In genomic region chr1:85276290-85277026, GRCh38 we compare ENCODE assay signal across 8 cellular contexts.
DNase-seq lines count a peak whose midpoint lies in the region; ATAC-seq lines count a peak whose summit lies in the region.

BCL10 (minus strand) TSS chr1:85276632; CDS start chr1:85276352, 280 bp downstream.

- ATAC-seq in GM19372 (IDR thresholded peaks at IDR 0.05; ENCODE audit: low read depth, unreplicated experiment): peak; percentile 95
- peak; percentile 94 for ATAC-seq in HG03558 (IDR thresholded peaks at IDR 0.05; ENCODE audit: extremely low read depth, unreplicated experiment)

- DNase-seq in C1 segment of cervical spinal cord (lab: John Stamatoyannopoulos, UW) (peak; percentile 70 to 99 (median 95)), NCI-H748 treated with DMSO at 0.1 percent for 48 hours (lab: John Stamatoyannopoulos, UW) (peak; percentile 98), dedifferentiated amniotic fluid mesenchymal stem cell (ENCODE audit: extremely low spot score) (peak; percentile 98), left kidney (ENCODE audit: low read depth, low spot score) (peak; percentile 99)
- peak; percentile 92 to 94 for DNase-seq in activated CD4-positive, alpha-beta T cell treated with anti-CD3 and anti-CD28 coated beads, Interleukin-2, amount 50 U/mL, for 24 hours (ENCODE audit: low read depth in 1 of 2, low spot score in 1 of 2)
- peak; percentile 96 to 97 for DNase-seq in stimulated activated CD4-positive, alpha-beta T cell treated with anti-CD3 and anti-CD28 coated beads, Interleukin-2, amount 100 ng/mL, for 24 hours

Comparison
In these comparisons a context has a peak if more than half of its experiments do, and no peak if none do; other contexts are left out.
1. Peak in every context shown above with its lines: DNase-seq and ATAC-seq.